ENCODE assay signal across 25 cellular contexts in the genomic region with DNA sequence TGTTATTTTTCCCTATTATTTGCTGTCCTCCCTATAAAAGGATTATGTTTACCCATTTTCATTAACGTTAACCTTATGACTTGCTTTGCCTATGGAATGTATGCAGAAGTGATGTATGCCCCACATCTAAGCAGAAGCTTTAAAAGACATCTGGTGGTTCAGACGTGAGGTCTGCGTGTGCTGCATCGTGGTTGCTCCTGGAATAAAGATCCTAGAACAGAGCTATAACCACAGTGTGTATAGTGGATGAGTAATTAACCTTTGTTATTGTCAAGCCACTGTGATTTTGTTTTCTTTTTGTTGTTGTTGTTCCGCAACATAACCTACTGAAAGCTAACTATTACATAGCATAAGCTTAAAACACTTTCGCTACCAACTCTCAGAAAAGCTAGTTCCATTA.
"Had no signal": no experiment of that assay in that cellular context is flagged by ENCODE, and none has a peak within 500 bp of the region (broad histone marks: within the 10 kb centered on the region; RNA-seq: fewer than 3 reads in every experiment).

No MANE protein-coding gene starts in this region.

- H3K27ac ChIP-seq: KMS-11, SJSA1 had no signal

- H3K4me1 ChIP-seq: SJSA1 had no signal

- H3K9me3 ChIP-seq: MG63, SJSA1 had no signal

- H3K9ac ChIP-seq: KMS-11 had no signal

- FAIRE-seq: RCC 7860 had no signal

- ATAC-seq: activated CD8-positive, alpha-beta memory T cell treated with anti-CD3 and anti-CD28 coated beads, Interleukin-2, amount 10 ng/mL, durations not matched to agents 7 days and 5 days; T-helper 17 cell; WTC11 had no signal

- DNase-seq: activated CD4-positive, alpha-beta T cell treated with anti-CD3 and anti-CD28 coated beads for 48 hours; activated CD4-positive, alpha-beta T cell treated with anti-CD3 and anti-CD28 coated beads, Interleukin-2, amount 50 U/mL, for 4 hours; activated CD4-positive, CD25-positive, alpha-beta regulatory T cell treated with anti-CD3 and anti-CD28 coated beads, Interleukin-2, amount 50 U/mL, for 72 hours; activated CD8-positive, alpha-beta memory T cell treated with anti-CD3 and anti-CD28 coated beads, Interleukin-2, amount 10 ng/mL, durations not matched to agents 7 days and 5 days; activated effector memory CD4-positive, alpha-beta T cell treated with anti-CD3 and anti-CD28 coated beads, Interleukin-2, amount 50 U/mL, for 16 hours; activated naive CD4-positive, alpha-beta T cell treated with Interleukin-2 at 50 U/mL for 16 hours; activated T-cell treated with anti-CD3 and anti-CD28 coated beads, Interleukin-2, amount 50 U/mL, for 24 hours; cerebellar nuclear complex; MG63; MV-4-11; NCI-H1092 treated with DMSO at 0.1 percent for 48 hours; NCI-H1417 treated with DMSO at 0.1 percent for 48 hours; NCI-H1694; NCI-H2029 treated with DMSO at 0.1 percent for 48 hours; NCI-H345; NCI-H510A; NCI-H526 treated with DMSO at 0.1 percent for 48 hours; SHP77; T-helper 17 cell; T-helper 9 cell had no signal

- H3K9me3 Mint-ChIP-seq: activated T-cell treated with anti-CD3 and anti-CD28 coated beads, Interleukin-2, amount 50 U/mL, for 24 hours had no signal

- H3K4me1 Mint-ChIP-seq: T-helper 17 cell had no signal

- H3K27me3 Mint-ChIP-seq: activated naive CD8-positive, alpha-beta T cell; activated T-cell treated with anti-CD3 and anti-CD28 coated beads, Interleukin-2, amount 50 U/mL, for 24 hours had no signal

- H3K4me3 ChIP-seq: MG63, SJSA1 had no signal

- H3K4me2 ChIP-seq: KMS-11 had no signal

- H3K36me3 ChIP-seq: MG63, SJSA1 had no signal

- H3K27ac Mint-ChIP-seq: activated CD8-positive, alpha-beta memory T cell treated with anti-CD3 and anti-CD28 coated beads, Interleukin-2, amount 10 ng/mL, durations not matched to agents 7 days and 5 days; activated naive CD8-positive, alpha-beta T cell; activated T-cell treated with anti-CD3 and anti-CD28 coated beads, Interleukin-2, amount 50 U/mL, for 24 hours; T-helper 17 cell; WTC11 had no signal

- H3K27me3 ChIP-seq: MG63, SJSA1 had no signal

- H3K36me3 Mint-ChIP-seq: activated CD8-positive, alpha-beta memory T cell treated with anti-CD3 and anti-CD28 coated beads, Interleukin-2, amount 10 ng/mL, durations not matched to agents 7 days and 5 days; activated naive CD8-positive, alpha-beta T cell; WTC11 had no signal

- H3K4me3 Mint-ChIP-seq: activated CD8-positive, alpha-beta memory T cell treated with anti-CD3 and anti-CD28 coated beads, Interleukin-2, amount 10 ng/mL, durations not matched to agents 7 days and 5 days; activated naive CD8-positive, alpha-beta T cell; activated T-cell treated with anti-CD3 and anti-CD28 coated beads, Interleukin-2, amount 50 U/mL, for 24 hours; T-helper 17 cell; WTC11 had no signal
